Comparison of ENCODE assay signal across 1 cellular context in genomic region chr22:27100789-27101188, GRCh38.
TF ChIP-seq lines count a peak whose summit lies in the region.

No MANE protein-coding gene starts in this region.

TF ChIP-seq in HepG2, 621 proteins besides CTCF, POLR2A, EP300 and RAD21 (continued from another document):
- no peak for TF ChIP-seq HNF1A (IDR thresholded peaks at IDR 0.05; ENCODE audit: low read depth)
- no peak for TF ChIP-seq HNF1A (CRISPR knock-in tag; IDR thresholded peaks at IDR 0.05; ENCODE audit: borderline replicate concordance)
- TF ChIP-seq ZBTB33 (CRISPR knock-in tag; IDR thresholded peaks at IDR 0.05): no peak
- no peak for TF ChIP-seq EZH2 (conservative IDR thresholded peaks at IDR 0.05; ENCODE audit: low read depth, low read length)
